ENCODE assay signal across 8 cellular contexts in genomic region chr1:223716302-223716862, GRCh38. TPM values are rescaled to one million over a fixed set of nuclear protein-coding genes. Genes with fewer than 3 reads are reported as not detected.
A peak's percentile ranks its signal among the peaks of the same experiment; 100 is the strongest.
DNase-seq lines count a peak whose midpoint lies in the region; ATAC-seq and TF ChIP-seq lines count a peak whose summit lies in the region.

No MANE protein-coding gene starts in this region.

- DNase-seq in T-helper 1 cell (peak in 4 of 5 donors; percentile 25 to 89 (median 40)), chondrocyte (ENCODE audit: low spot score) (peak; percentile 52), dedifferentiated amniotic fluid mesenchymal stem cell (ENCODE audit: extremely low spot score) (no peak), retina (no peak), NCI-H82 (lab: John Stamatoyannopoulos, UW) (no peak)
- peak; percentile 20 for DNase-seq in stimulated activated CD8-positive, alpha-beta memory T cell treated with anti-CD3 and anti-CD28 coated beads, Interleukin-15, amount 100 ng/mL, for 1 hour (ENCODE audit: low read depth)

- H3K4me3 Mint-ChIP-seq in chondrocyte (ENCODE audit: unreplicated experiment): no peak overlapping the region

- ATAC-seq in GM19023 (IDR thresholded peaks at IDR 0.05; ENCODE audit: unreplicated experiment) (peak; percentile 34), HG02943 (IDR thresholded peaks at IDR 0.05; ENCODE audit: low read depth, unreplicated experiment) (peak; percentile 55)

- H3K36me3 Mint-ChIP-seq in chondrocyte (ENCODE audit: low read depth): peaks cover 20% of the 10 kb centered on the region

- no peaks in the 10 kb centered on the region for H3K9me3 Mint-ChIP-seq in chondrocyte (ENCODE audit: low read depth)

- no peak for TF ChIP-seq CTCF in chondrocyte (IDR thresholded peaks at IDR 0.05)

- H3K27me3 Mint-ChIP-seq in chondrocyte (ENCODE audit: low read depth): no peaks in the 10 kb centered on the region

- peak overlapping the region; percentile 60 for H3K27ac Mint-ChIP-seq in chondrocyte (ENCODE audit: unreplicated experiment)

- H3K4me1 Mint-ChIP-seq in chondrocyte (ENCODE audit: low read depth): peaks cover 89% of the 10 kb centered on the region

RNA-seq across cellular contexts. Expression of gene CAPN2, which starts 4.0 kb away (rescaled TPM):
- total RNA-seq in chondrocyte: 202 to 241 TPM (median 238 TPM) in 3 replicates

RNA-seq across cellular contexts. Expression of gene CAPN8, which starts 50.9 kb away (rescaled TPM):
- total RNA-seq in chondrocyte: not detected in 3 replicates

Comparison
In these comparisons a context has a peak if more than half of its experiments do, and no peak if none do; other contexts are left out.
1. DNase-seq: peak in T-helper 1 cell (4 of 5), chondrocyte (single experiment) and stimulated activated CD8-positive, alpha-beta memory T cell treated with anti-CD3 and anti-CD28 coated beads, Interleukin-15, amount 100 ng/mL, for 1 hour (single experiment); none in dedifferentiated amniotic fluid mesenchymal stem cell (single experiment), retina (single experiment) and NCI-H82 (single experiment).